ENCODE assay signal across 8 cellular contexts in genomic region chr21:33111577-33111976, GRCh38. TPM values are rescaled to one million over a fixed set of nuclear protein-coding genes. Genes with fewer than 3 reads are reported as not detected.
"Had no signal": no experiment of that assay in that cellular context is flagged by ENCODE, and none has a peak within 500 bp of the region (broad histone marks: within the 10 kb centered on the region; RNA-seq: fewer than 3 reads in every experiment).

No MANE protein-coding gene starts in this region.

- H3K9me3 Mint-ChIP-seq: H9, HFFc6, IgD-negative memory B cell had no signal

- H3K27ac Mint-ChIP-seq: H9, HFFc6, IgD-negative memory B cell had no signal

- H3K4me3 Mint-ChIP-seq: H9, HFFc6, IgD-negative memory B cell had no signal

- DNase-seq: GM23248, H9, HCEC 1CT, HFFc6, KBM-7 had no signal

RNA-seq across cellular contexts. Expression of gene OLIG1, which starts 41.6 kb away (rescaled TPM):
- total RNA-seq: GM23248, HepG2, HFFc6, HT1080 had no signal
